Comparison of ENCODE assay signal across 13 cellular contexts in genomic region chr22:45314054-45314721, GRCh38. TPM values are rescaled to one million over a fixed set of nuclear protein-coding genes. Genes with fewer than 3 reads are reported as not detected.
DNase-seq lines count a peak whose midpoint lies in the region; ATAC-seq and TF ChIP-seq lines count a peak whose summit lies in the region.
"Had no signal": no experiment of that assay in that cellular context is flagged by ENCODE, and none has a peak within 500 bp of the region (broad histone marks: within the 10 kb centered on the region; RNA-seq: fewer than 3 reads in every experiment).

No MANE protein-coding gene starts in this region.

- H3K9me3 ChIP-seq in body of pancreas (no peaks in the 10 kb centered on the region), psoas muscle (no peaks in the 10 kb centered on the region)
- H3K9me3 ChIP-seq: vagina had no signal

- H3K4me1 Mint-ChIP-seq in activated CD8-positive, alpha-beta T cell treated with anti-CD3 and anti-CD28 coated beads for 36 hours (ENCODE audit: low read depth), result peaks cover 72% of the 10 kb centered on the region
- H3K4me1 Mint-ChIP-seq in activated CD8-positive, alpha-beta T cell treated with anti-CD3 and anti-CD28 coated beads, Interleukin-2, amount 10 ng/mL, durations not matched to agents 7 days and 5 days (ENCODE audit: low read depth), result peaks cover 70% of the 10 kb centered on the region
- H3K4me1 Mint-ChIP-seq in IgD-negative memory B cell, result peaks cover 21 to 47% (median 36%) of the 10 kb centered on the region in 3 donors

- no peak for DNase-seq in activated CD8-positive, alpha-beta T cell treated with anti-CD3 and anti-CD28 coated beads for 36 hours
- DNase-seq in activated CD8-positive, alpha-beta T cell treated with anti-CD3 and anti-CD28 coated beads, Interleukin-2, amount 10 ng/mL, durations not matched to agents 7 days and 5 days, result no peak
- no peak for DNase-seq in body of pancreas
- no peak for DNase-seq in psoas muscle
- no peak for DNase-seq in activated CD8-positive, alpha-beta memory T cell treated with anti-CD3 and anti-CD28 coated beads for 24 hours
- DNase-seq in glomerular visceral epithelial cell (ENCODE audit: extremely low spot score), result no peak
- DNase-seq in activated effector memory CD4-positive, alpha-beta T cell treated with Interleukin-2 at 50 U/mL for 16 hours, result no peak
- DNase-seq: activated naive CD4-positive, alpha-beta T cell; Karpas-422; NCI-H2171; small intestine had no signal

- CTCF ChIA-PET in activated CD8-positive, alpha-beta T cell treated with anti-CD3 and anti-CD28 coated beads for 36 hours (lab: Charles Lee), result no interaction called here
- CTCF ChIA-PET in activated CD8-positive, alpha-beta T cell treated with anti-CD3 and anti-CD28 coated beads, Interleukin-2, amount 10 ng/mL, durations not matched to agents 7 days and 5 days (lab: Charles Lee), result no interaction called here

- WGBS in body of pancreas, 2 donors, result 29 to 31% methylated on average over 8 of the region's 8 CpGs
- 62 to 75% (median 64%) methylated on average over 8 of the region's 8 CpGs for WGBS in psoas muscle, 3 donors

- no peaks in the 10 kb centered on the region for H3K27me3 Mint-ChIP-seq in activated CD8-positive, alpha-beta T cell treated with anti-CD3 and anti-CD28 coated beads for 36 hours
- H3K27me3 Mint-ChIP-seq in activated CD8-positive, alpha-beta T cell treated with anti-CD3 and anti-CD28 coated beads, Interleukin-2, amount 10 ng/mL, durations not matched to agents 7 days and 5 days (ENCODE audit: low read depth), result no peaks in the 10 kb centered on the region
- no peaks in the 10 kb centered on the region for H3K27me3 Mint-ChIP-seq in IgD-negative memory B cell

- H3K27ac ChIP-seq in body of pancreas (peak overlapping the region; percentile 21 to 64 (median 42)), psoas muscle (peak overlapping the region; percentile 31)
- H3K27ac ChIP-seq: vagina had no signal

- H3K4me3 Mint-ChIP-seq in activated CD8-positive, alpha-beta T cell treated with anti-CD3 and anti-CD28 coated beads for 36 hours, result no peak overlapping the region
- H3K4me3 Mint-ChIP-seq in activated CD8-positive, alpha-beta T cell treated with anti-CD3 and anti-CD28 coated beads, Interleukin-2, amount 10 ng/mL, durations not matched to agents 7 days and 5 days, result no peak overlapping the region
- peak overlapping the region in 2 of 4 donors; percentile 58 to 74 for H3K4me3 Mint-ChIP-seq in IgD-negative memory B cell

- TF ChIP-seq POLR2A in body of pancreas (IDR thresholded peaks at IDR 0.05), result no peak

- intact Hi-C loops in activated CD8-positive, alpha-beta T cell treated with anti-CD3 and anti-CD28 coated beads for 36 hours (cut with micrococcal nuclease), result no loop called here
- intact Hi-C loops in body of pancreas (cut with DNase I) (no loop called here), psoas muscle (cut with DNase I) (no loop called here)

- H3K9me3 Mint-ChIP-seq in activated CD8-positive, alpha-beta T cell treated with anti-CD3 and anti-CD28 coated beads for 36 hours, result no peaks in the 10 kb centered on the region
- no peaks in the 10 kb centered on the region for H3K9me3 Mint-ChIP-seq in activated CD8-positive, alpha-beta T cell treated with anti-CD3 and anti-CD28 coated beads, Interleukin-2, amount 10 ng/mL, durations not matched to agents 7 days and 5 days (ENCODE audit: insufficient read depth)
- H3K9me3 Mint-ChIP-seq in IgD-negative memory B cell, result no peaks in the 10 kb centered on the region

- H3K27me3 ChIP-seq in body of pancreas, result no peaks in the 10 kb centered on the region
- no peaks in the 10 kb centered on the region for H3K27me3 ChIP-seq in psoas muscle (ENCODE audit: insufficient read depth in 3 of 3, low read length in 2 of 3)
- H3K27me3 ChIP-seq: vagina had no signal

- H3K4me3 ChIP-seq in body of pancreas (no peak overlapping the region), psoas muscle (no peak overlapping the region)
- H3K4me3 ChIP-seq: vagina had no signal

- TF ChIP-seq CTCF in activated CD8-positive, alpha-beta T cell treated with anti-CD3 and anti-CD28 coated beads for 36 hours (IDR thresholded peaks at IDR 0.05), result no peak
- no peak for TF ChIP-seq CTCF in body of pancreas (IDR thresholded peaks at IDR 0.05)
- TF ChIP-seq CTCF in psoas muscle (IDR thresholded peaks at IDR 0.05), result no peak

- H3K36me3 Mint-ChIP-seq in activated CD8-positive, alpha-beta T cell treated with anti-CD3 and anti-CD28 coated beads for 36 hours (ENCODE audit: low read depth), result peaks cover 12% of the 10 kb centered on the region
- peaks cover 24% of the 10 kb centered on the region for H3K36me3 Mint-ChIP-seq in activated CD8-positive, alpha-beta T cell treated with anti-CD3 and anti-CD28 coated beads, Interleukin-2, amount 10 ng/mL, durations not matched to agents 7 days and 5 days (ENCODE audit: low read depth)
- peaks cover 3% of the 10 kb centered on the region for H3K36me3 Mint-ChIP-seq in IgD-negative memory B cell

- ATAC-seq in activated CD8-positive, alpha-beta T cell treated with anti-CD3 and anti-CD28 coated beads for 36 hours, result no peak
- no peak for ATAC-seq in activated CD8-positive, alpha-beta T cell treated with anti-CD3 and anti-CD28 coated beads, Interleukin-2, amount 10 ng/mL, durations not matched to agents 7 days and 5 days
- ATAC-seq in body of pancreas (no peak), psoas muscle (no peak)

- peaks cover 27% of the 10 kb centered on the region for H3K4me1 ChIP-seq in body of pancreas
- H3K4me1 ChIP-seq in psoas muscle, result peaks cover 43% of the 10 kb centered on the region

- POLR2A ChIA-PET in activated CD8-positive, alpha-beta T cell treated with anti-CD3 and anti-CD28 coated beads for 36 hours (lab: Charles Lee), result no interaction called here
- POLR2A ChIA-PET in activated CD8-positive, alpha-beta T cell treated with anti-CD3 and anti-CD28 coated beads, Interleukin-2, amount 10 ng/mL, durations not matched to agents 7 days and 5 days (lab: Charles Lee), result no interaction called here

- peak overlapping the region; percentile 7 for H3K27ac Mint-ChIP-seq in activated CD8-positive, alpha-beta T cell treated with anti-CD3 and anti-CD28 coated beads for 36 hours
- H3K27ac Mint-ChIP-seq in activated CD8-positive, alpha-beta T cell treated with anti-CD3 and anti-CD28 coated beads, Interleukin-2, amount 10 ng/mL, durations not matched to agents 7 days and 5 days, result no peak overlapping the region
- peak overlapping the region in 2 of 3 donors; percentile 22 to 54 for H3K27ac Mint-ChIP-seq in IgD-negative memory B cell

- no peaks in the 10 kb centered on the region for H3K36me3 ChIP-seq in body of pancreas (replicated peaks in 1 of 2; ENCODE audit: insufficient read depth in 1 of 2, low read depth in 2 of 2)
- H3K36me3 ChIP-seq in psoas muscle (ENCODE audit: insufficient read depth in 1 of 2, low read depth in 1 of 2), result no peaks in the 10 kb centered on the region
- H3K36me3 ChIP-seq: vagina had no signal

RNA-seq across cellular contexts. Expression of gene FAM118A, which starts 4.5 kb away (rescaled TPM):
- total RNA-seq in activated CD8-positive, alpha-beta T cell treated with anti-CD3 and anti-CD28 coated beads for 36 hours, result 10 to 100 TPM; 30.6 to 32.4 TPM
- 10 to 100 TPM; 50.6 to 50.7 TPM for total RNA-seq in activated CD8-positive, alpha-beta T cell treated with anti-CD3 and anti-CD28 coated beads, Interleukin-2, amount 10 ng/mL, durations not matched to agents 7 days and 5 days
- polyA plus RNA-seq in IgD-negative memory B cell, result 24.0 TPM
- 100 to 1,000 TPM in 1 of 2 donors, 10 to 100 TPM in 1; 13.0 to 149 TPM for total RNA-seq in body of pancreas
- total RNA-seq in psoas muscle, result 10 to 100 TPM; 14.2 to 25.5 (median 16.6) TPM
- 10 to 100 TPM in 2 of 3 donors, 1 to 10 TPM in 1; 5.8 to 18.8 (median 15.6) TPM for polyA plus RNA-seq in psoas muscle

RNA-seq across cellular contexts. Expression of gene UPK3A, which starts 29.4 kb away (rescaled TPM):
- not detected for total RNA-seq in activated CD8-positive, alpha-beta T cell treated with anti-CD3 and anti-CD28 coated beads for 36 hours
- not detected for total RNA-seq in activated CD8-positive, alpha-beta T cell treated with anti-CD3 and anti-CD28 coated beads, Interleukin-2, amount 10 ng/mL, durations not matched to agents 7 days and 5 days
- polyA plus RNA-seq in IgD-negative memory B cell, result 1.5 TPM
- not detected for total RNA-seq in body of pancreas
- total RNA-seq in psoas muscle, result 1 to 10 TPM; 1.1 to 3.9 (median 2.1) TPM
- polyA plus RNA-seq in psoas muscle, result 10 to 100 TPM in 1 of 3 donors, 1 to 10 TPM in 1, under 1 TPM in 1; 0.93 to 11.7 (median 5.0) TPM
- total RNA-seq: vagina had no signal
